Comparison of ENCODE assay signal across 14 cellular contexts in genomic region chr9:133221994-133222393, GRCh38. TPM values are rescaled to one million over a fixed set of nuclear protein-coding genes. Genes with fewer than 3 reads are reported as not detected.
"Had no signal": no experiment of that assay in that cellular context is flagged by ENCODE, and none has a peak within 500 bp of the region (broad histone marks: within the 10 kb centered on the region; RNA-seq: fewer than 3 reads in every experiment).

No MANE protein-coding gene starts in this region.

RNA-seq across cellular contexts. Expression of gene OBP2B, which starts 12.9 kb away (rescaled TPM):
- total RNA-seq: heart left ventricle, left cardiac atrium, liver, lung, mesothelial cell of epicardium, mononuclear cell, natural killer cell, occipital lobe, pancreas, right cardiac atrium, skeletal muscle tissue, smooth muscle cell, thoracic aorta had no signal
- polyA plus RNA-seq: immature natural killer cell, liver, lung, pancreas, right cardiac atrium, smooth muscle cell had no signal

RNA-seq across cellular contexts. Expression of gene GBGT1, which starts 58.3 kb away (rescaled TPM):
- polyA plus RNA-seq: immature natural killer cell had no signal
